Comparison of ENCODE assay signal across 10 cellular contexts in genomic region chr11:66851698-66852465, GRCh38. TPM values are rescaled to one million over a fixed set of nuclear protein-coding genes. Genes with fewer than 3 reads are reported as not detected.
DNase-seq lines count a peak whose midpoint lies in the region; ATAC-seq, FAIRE-seq and TF ChIP-seq lines count a peak whose summit lies in the region.
"Had no signal": no experiment of that assay in that cellular context is flagged by ENCODE, and none has a peak within 500 bp of the region (broad histone marks: within the 10 kb centered on the region; RNA-seq: fewer than 3 reads in every experiment).

No MANE protein-coding gene starts in this region.

- no peaks in the 10 kb centered on the region for H3K9me3 ChIP-seq in A549

- no peak overlapping the region for H3K27ac ChIP-seq in A549
- H3K27ac ChIP-seq: SJSA1 had no signal

- TF ChIP-seq RAD21 in A549 (conservative IDR thresholded peaks at IDR 0.05 in 1 of 2, IDR thresholded peaks at IDR 0.05 in 1 of 2), result no peak

- no peak for FAIRE-seq in A549 (lab: Jason Lieb, UNC)

- H3K4me3 ChIP-seq in A549 (no peak overlapping the region), epithelial cell of esophagus (ENCODE audit: low read length) (no peak overlapping the region)
- H3K4me3 ChIP-seq: SJSA1 had no signal

- DNase-seq in A549 (ENCODE audit: low read depth in 1 of 2, low spot score in 1 of 2) (peak in 1 of 2 experiments; percentile 43), ELF-1 (ENCODE audit: low read depth, low spot score) (peak; percentile 41), OCI-M1 (lab: John Stamatoyannopoulos, UW) (peak; percentile 52), epithelial cell of esophagus (ENCODE audit: low read depth) (no peak)
- DNase-seq: naive B cell had no signal

- CTCF ChIA-PET in A549 (lab: Yijun Ruan, JAX), result interaction anchor here (1.0 to 3.3 kb wide), 5 partner anchors 11 to 156 kb away, joined by 3 to 15 read pairs (median 3); no protein-coding TSS in a partner anchor

- WGBS in A549 (ENCODE audit: missing lambda C conversion rate), result 89% methylated on average over 24 of the region's 26 CpGs

- no peak for TF ChIP-seq EP300 in A549 (IDR thresholded peaks at IDR 0.05)

- POLR2A ChIA-PET in A549 (lab: Yijun Ruan, JAX), result interaction anchor here (1.3 to 5.5 kb wide), 2 partner anchors 7 to 32 kb away, joined by 5 to 53 read pairs; partner anchors contain the start of gene RCE1

- peaks cover 11% of the 10 kb centered on the region for H3K4me1 ChIP-seq in A549

- TF ChIP-seq POLR2A in A549 (IDR thresholded peaks at IDR 0.05; ENCODE audit: low read length), result no peak

- no peak overlapping the region for H3K4me2 ChIP-seq in A549

- TF ChIP-seq CTCF in A549 (IDR thresholded peaks at IDR 0.05) (no peak), epithelial cell of esophagus (IDR thresholded peaks at IDR 0.05; ENCODE audit: insufficient read depth, low read depth, low read length, missing control alignments) (peak; percentile 10)

- no peak for ATAC-seq in A549
- ATAC-seq in GM21723 (IDR thresholded peaks at IDR 0.05; ENCODE audit: unreplicated experiment), result no peak
- no peak for ATAC-seq in HG03108 (IDR thresholded peaks at IDR 0.05; ENCODE audit: unreplicated experiment)
- ATAC-seq in HG03460 (IDR thresholded peaks at IDR 0.05; ENCODE audit: unreplicated experiment), result no peak
- ATAC-seq in HG02610 (IDR thresholded peaks at IDR 0.05; ENCODE audit: unreplicated experiment), result no peak

TF ChIP-seq in A549, 52 proteins besides CTCF, POLR2A, EP300 and RAD21:
- TF ChIP-seq EHMT2 (IDR thresholded peaks at IDR 0.05; ENCODE audit: low read depth), result no peak
- TF ChIP-seq, protein P1, sequence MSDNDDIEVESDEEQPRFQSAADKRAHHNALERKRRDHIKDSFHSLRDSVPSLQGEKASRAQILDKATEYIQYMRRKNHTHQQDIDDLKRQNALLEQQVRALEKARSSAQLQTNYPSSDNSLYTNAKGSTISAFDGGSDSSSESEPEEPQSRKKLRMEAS (IDR thresholded peaks at IDR 0.05), result 0 out of 2 replicates have a peak, but pooled peaks have one; percentile 11
- no peak for TF ChIP-seq TFCP2L1 (CRISPR knock-in tag; IDR thresholded peaks at IDR 0.05)
- TF ChIP-seq ZNF302 (CRISPR knock-in tag; IDR thresholded peaks at IDR 0.05), result no peak
- TF ChIP-seq, protein P2, sequence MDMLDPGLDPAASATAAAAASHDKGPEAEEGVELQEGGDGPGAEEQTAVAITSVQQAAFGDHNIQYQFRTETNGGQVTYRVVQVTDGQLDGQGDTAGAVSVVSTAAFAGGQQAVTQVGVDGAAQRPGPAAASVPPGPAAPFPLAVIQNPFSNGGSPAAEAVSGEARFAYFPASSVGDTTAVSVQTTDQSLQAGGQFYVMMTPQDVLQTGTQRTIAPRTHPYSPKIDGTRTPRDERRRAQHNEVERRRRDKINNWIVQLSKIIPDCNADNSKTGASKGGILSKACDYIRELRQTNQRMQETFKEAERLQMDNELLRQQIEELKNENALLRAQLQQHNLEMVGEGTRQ (IDR thresholded peaks at IDR 0.05), result no peak
- TF ChIP-seq PHF8 (IDR thresholded peaks at IDR 0.05; ENCODE audit: borderline replicate concordance, low read depth), result no peak
- TF ChIP-seq BHLHE40 (IDR thresholded peaks at IDR 0.05; ENCODE audit: low read depth, low read length), result no peak
- no peak for TF ChIP-seq SMC3 (IDR thresholded peaks at IDR 0.05)

RNA-seq across cellular contexts. Expression of gene LRFN4, which starts 5.0 kb away (rescaled TPM):
- polyA plus RNA-seq in A549 (2011; rRNA removed) (7.9 and 8.8 TPM in 2 replicates), A549 (2017; fragmentation: RNase III; extraction: RNeasy Plus Mini Kit Qiagen cat#74134 plus additional on column Dnase treatment) (33.9 to 50.0 TPM (median 44.7 TPM) in 3 replicates)
- 33.9 and 65.3 TPM in 2 replicates for polyA plus RNA-seq in A549 (2012; cell fraction: cytosol; rRNA removed)
- 114 and 175 TPM in 2 replicates for polyA plus RNA-seq in A549 (2012; cell fraction: nucleus; rRNA removed)
- 4.7 and 6.6 TPM in 2 replicates for polyA minus RNA-seq in A549 (2011; rRNA and poly(A)+ RNA removed)

RNA-seq across cellular contexts. Expression of gene RCE1, which starts 8.6 kb away (rescaled TPM):
- 20.3 and 22.1 TPM in 2 replicates for polyA plus RNA-seq in A549 (2011; rRNA removed)
- 49.2 and 69.1 TPM in 2 replicates for polyA plus RNA-seq in A549 (2012; cell fraction: cytosol; rRNA removed)
- 128 and 157 TPM in 2 replicates for polyA plus RNA-seq in A549 (2012; cell fraction: nucleus; rRNA removed)
- 21.3 to 23.3 TPM (median 22.5 TPM) in 3 replicates for polyA plus RNA-seq in A549 (2017; fragmentation: RNase III; extraction: RNeasy Plus Mini Kit Qiagen cat#74134 plus additional on column Dnase treatment)
- polyA minus RNA-seq in A549 (2011; rRNA and poly(A)+ RNA removed), result 19.6 and 26.8 TPM in 2 replicates
